Comparison of ENCODE assay signal across 1 cellular context in genomic region chr1:59730759-59731478, GRCh38.
TF ChIP-seq lines count a peak whose summit lies in the region.

No MANE protein-coding gene starts in this region.

TF ChIP-seq in A549, 52 proteins besides CTCF, POLR2A, EP300 and RAD21 (continued from another document):
- no peak for TF ChIP-seq REST (IDR thresholded peaks at IDR 0.05)
- no peak for TF ChIP-seq KDM5A (IDR thresholded peaks at IDR 0.05)
- no peak for TF ChIP-seq HES2 (IDR thresholded peaks at IDR 0.05)
- peak; percentile 95 for TF ChIP-seq MAFK (IDR thresholded peaks at IDR 0.05; ENCODE audit: partially characterized antibody)
- TF ChIP-seq USF2 (IDR thresholded peaks at IDR 0.05), result no peak
- TF ChIP-seq HOXB5 (CRISPR knock-in tag; IDR thresholded peaks at IDR 0.05), result peak; percentile 50; the same call in 1 of the 2 replicates
- TF ChIP-seq HDAC2 (IDR thresholded peaks at IDR 0.05), result no peak
- TF ChIP-seq E2F6 (IDR thresholded peaks at IDR 0.05; ENCODE audit: borderline replicate concordance, low read depth), result 0 out of 2 replicates have a peak, but pooled peaks have one; percentile 36
- TF ChIP-seq FOSL2 (IDR thresholded peaks at IDR 0.05), result peak; percentile 50; the same call in 1 of the 2 replicates
- TF ChIP-seq FOSL2 (CRISPR knock-in tag; IDR thresholded peaks at IDR 0.05), result peak; percentile 35
- TF ChIP-seq PBX3 (IDR thresholded peaks at IDR 0.05), result no peak
- TF ChIP-seq EHMT2 (IDR thresholded peaks at IDR 0.05; ENCODE audit: low read depth), result no peak
